ENCODE assay signal across 8 cellular contexts in the genomic region with DNA sequence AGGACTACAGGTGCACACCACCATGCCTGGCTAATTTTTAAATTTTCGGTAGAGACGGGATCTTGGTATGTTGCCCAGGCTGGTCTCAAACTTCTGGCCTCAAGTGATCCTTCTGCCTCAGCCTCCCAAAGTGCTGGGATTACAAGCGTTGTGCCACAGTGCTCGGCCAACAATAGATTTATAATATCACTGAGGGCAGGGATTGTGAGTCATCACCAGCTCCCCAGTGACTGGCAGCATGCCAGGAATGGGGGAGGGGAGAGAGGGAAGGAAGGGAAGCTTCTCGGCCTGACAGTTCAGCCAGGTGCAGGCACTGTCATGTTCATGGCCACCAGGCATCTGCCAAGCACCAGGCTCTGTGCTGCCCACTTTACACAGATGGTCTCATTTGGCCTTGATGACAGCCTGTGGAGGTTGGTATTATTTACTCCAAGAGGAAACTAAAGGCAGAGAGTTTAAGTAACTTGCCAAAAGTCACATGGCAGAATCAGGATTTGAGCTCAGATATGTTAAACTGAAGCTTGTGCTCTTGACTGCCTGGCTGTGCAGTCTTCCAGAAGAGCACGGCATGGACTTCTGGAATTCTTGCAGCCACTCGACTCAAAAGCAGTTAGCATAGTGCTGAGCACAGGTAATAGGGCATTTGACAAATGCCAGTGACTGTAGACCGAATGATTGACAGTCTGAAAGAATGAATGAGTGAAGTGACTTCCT. TPM values are rescaled to one million over a fixed set of nuclear protein-coding genes. Genes with fewer than 3 reads are reported as not detected.
DNase-seq lines count a peak whose midpoint lies in the region; TF ChIP-seq lines count a peak whose summit lies in the region.
"Not testable (repeated sequence)": the region's sequence is repeated elsewhere in the genome, so short reads cannot be mapped to it uniquely, and the experiment has no call there.

No MANE protein-coding gene starts in this region.

- not testable (repeated sequence) for BruUV-seq in Calu3 (replicated peaks; lab: Mats Ljungman, UMichigan)

- peak overlapping the region; percentile 32; the same call in 1 of the 2 replicates for H3K4me2 ChIP-seq in MM.1S (ENCODE audit: low read depth, low read length)

- not testable (repeated sequence) for H3K4me3 Mint-ChIP-seq in Calu3 (ENCODE audit: low read depth, unreplicated experiment)

- H3K27me3 Mint-ChIP-seq in Calu3 (ENCODE audit: unreplicated experiment), result not testable (repeated sequence)

- H3K27ac ChIP-seq in MM.1S (ENCODE audit: low read length), result peak overlapping the region; percentile 54; the same call in 1 of the 2 replicates
- not testable (repeated sequence) for H3K27ac ChIP-seq in ovary

- H3K9me3 ChIP-seq in MM.1S (replicated peaks; ENCODE audit: insufficient read depth, low read length); ovary: not testable (repeated sequence)

- not testable (repeated sequence) for H3K4me3 ChIP-seq in MM.1S (ENCODE audit: low read length); ovary

- H3K9me2 ChIP-seq in MM.1S (replicated peaks; ENCODE audit: insufficient read depth, low read length), result not testable (repeated sequence)

- CTCF ChIA-PET in Calu3 (lab: Charles Lee), result interaction anchor here (0.7 kb wide), 1 partner anchor 17 kb away, joined by 4 read pairs; no protein-coding TSS in a partner anchor

- peak overlapping the region; percentile 69 for H3K27ac Mint-ChIP-seq in Calu3 (ENCODE audit: unreplicated experiment)

- WGBS in ovary, 3 donors, result 33 to 40% (median 39%) methylated on average over 6 of the region's 8 CpGs

- H3K4me1 ChIP-seq in MM.1S (ENCODE audit: low read length); ovary (ENCODE audit: insufficient read depth): not testable (repeated sequence)

- not testable (repeated sequence) for H4K20me1 ChIP-seq in MM.1S (ENCODE audit: insufficient read depth, low read length)

- H3K4me1 Mint-ChIP-seq in Calu3 (ENCODE audit: low read depth, unreplicated experiment), result not testable (repeated sequence)

- DNase-seq in Calu3, result peak; percentile 84
- DNase-seq in MM.1S, result peak; percentile 86
- DNase-seq in NOMO-1 (lab: John Stamatoyannopoulos, UW; ENCODE audit: unreplicated experiment in 2 of 2), result peak; percentile 31 to 55
- DNase-seq in activated CD4-positive, alpha-beta T cell treated with anti-CD3 and anti-CD28 coated beads for 1 hour, result peak; percentile 52
- peak; percentile 70 for DNase-seq in astrocyte of the hippocampus (ENCODE audit: low read depth, low spot score)
- peak in 40 of 42 donors; percentile 23 to 84 (median 60) for DNase-seq in head of caudate nucleus
- peak; percentile 76 to 85 (median 79) for DNase-seq in ovary
- peak; percentile 36 for DNase-seq in stimulated activated CD8-positive, alpha-beta memory T cell treated with anti-CD3 and anti-CD28 coated beads, Interleukin-7, amount 100 ng/mL, for 24 hours (ENCODE audit: low read depth)

- not testable (repeated sequence) for H3K27me3 ChIP-seq in MM.1S (replicated peaks; ENCODE audit: insufficient read depth, low read length); ovary

- H3K79me2 ChIP-seq in MM.1S (ENCODE audit: low read length), result not testable (repeated sequence)

- not testable (repeated sequence) for H3K9me3 Mint-ChIP-seq in Calu3 (ENCODE audit: low read depth, unreplicated experiment)

- TF ChIP-seq POLR2A in ovary (IDR thresholded peaks at IDR 0.05), result not testable (repeated sequence)

- not testable (repeated sequence) for H3K36me3 Mint-ChIP-seq in Calu3 (ENCODE audit: insufficient read depth, unreplicated experiment)

- TF ChIP-seq CTCF in Calu3 (IDR thresholded peaks at IDR 0.05; ENCODE audit: unreplicated experiment); MM.1S (IDR thresholded peaks at IDR 0.05; ENCODE audit: low read length); ovary (IDR thresholded peaks at IDR 0.05): not testable (repeated sequence)

- 0 out of 2 replicates have a peak overlapping the region, but pooled peaks have one; percentile 30 for H2AFZ ChIP-seq in MM.1S (ENCODE audit: low read length)

- H3K36me3 ChIP-seq in MM.1S (replicated peaks; ENCODE audit: insufficient read depth, low read length); ovary: not testable (repeated sequence)

- not testable (repeated sequence) for H3F3A ChIP-seq in MM.1S (ENCODE audit: insufficient read depth, low read length)

- not testable (repeated sequence) for H3K9ac ChIP-seq in MM.1S (ENCODE audit: low read length)

- not testable (repeated sequence) for TF ChIP-seq EP300 in ovary (IDR thresholded peaks at IDR 0.05)

- intact Hi-C loops in Calu3 (cut with micrococcal nuclease; ENCODE audit: unreplicated experiment); head of caudate nucleus (cut with DNase I); ovary (cut with DNase I): not testable (repeated sequence)

RNA-seq across cellular contexts. Expression of gene TLK2, which starts 7.8 kb away (rescaled TPM):
- 25.1 and 26.3 TPM in 2 replicates for total RNA-seq in Calu3 (2022)
- total RNA-seq in ovary, result 10 to 100 TPM; 30.2 to 50.2 (median 39.0) TPM
- polyA plus RNA-seq in ovary, result 10 to 100 TPM; 23.4 to 35.7 TPM

RNA-seq across cellular contexts. Expression of gene METTL2A, which starts 47.1 kb away (rescaled TPM):
- 16.5 and 21.3 TPM in 2 replicates for total RNA-seq in Calu3 (2022)
- total RNA-seq in ovary, result 10 to 100 TPM in 6 of 7 donors, 1 to 10 TPM in 1; 9.8 to 23.0 (median 15.2) TPM
- 10 to 100 TPM in 1 of 2 donors, 1 to 10 TPM in 1; 7.3 to 17.6 TPM for polyA plus RNA-seq in ovary

Comparison
In these comparisons a context has a peak if more than half of its experiments do, and no peak if none do; other contexts are left out.
1. DNase-seq: peak in every context shown above with its lines; median percentile 86 in MM.1S; 84 in Calu3; 79 in ovary; 70 in astrocyte of the hippocampus; 60 in head of caudate nucleus; 52 in activated CD4-positive, alpha-beta T cell treated with anti-CD3 and anti-CD28 coated beads for 1 hour; 43 in NOMO-1; 36 in stimulated activated CD8-positive, alpha-beta memory T cell treated with anti-CD3 and anti-CD28 coated beads, Interleukin-7, amount 100 ng/mL, for 24 hours.